Comparison of ENCODE assay signal across 8 cellular contexts in genomic region chr4:88211473-88212252, GRCh38. TPM values are rescaled to one million over a fixed set of nuclear protein-coding genes. Genes with fewer than 3 reads are reported as not detected.
DNase-seq lines count a peak whose midpoint lies in the region; ATAC-seq, FAIRE-seq and TF ChIP-seq lines count a peak whose summit lies in the region.

No MANE protein-coding gene starts in this region.

- H3K36me3 Mint-ChIP-seq in stimulated activated memory B cell treated with anti-CD40 and anti-IgM and Interleukin-4, amounts not matched to agents 10 μg/mL and 1 μg/mL and 100 μg/mL, for 72 hours: no peaks in the 10 kb centered on the region

- TF ChIP-seq CTCF in BE2C (IDR thresholded peaks at IDR 0.05; ENCODE audit: low read depth, low read length) (peak; percentile 68), GM12864 (IDR thresholded peaks at IDR 0.05; ENCODE audit: low read depth, low read length, missing control alignments) (peak; percentile 50), bronchial epithelial cell (IDR thresholded peaks at IDR 0.05; ENCODE audit: insufficient read depth, low read length, severe bottlenecking) (peak; percentile 56)

- H3K36me3 ChIP-seq in BE2C (no peaks in the 10 kb centered on the region), bronchial epithelial cell (ENCODE audit: control insufficient read depth, insufficient read depth, low read length) (no peaks in the 10 kb centered on the region)

- H3K27me3 ChIP-seq in BE2C (peaks cover 16% of the 10 kb centered on the region), bronchial epithelial cell (ENCODE audit: control insufficient read depth, insufficient read depth, low read length) (no peaks in the 10 kb centered on the region)

- DNase-seq in BE2C (peak; percentile 29), GM12864 (ENCODE audit: low read depth) (peak; percentile 4), SHP77 (lab: John Stamatoyannopoulos, UW) (peak; percentile 17 to 42), bronchial epithelial cell (ENCODE audit: low read depth) (peak; percentile 34), left lobe of liver (ENCODE audit: low spot score) (peak; percentile 51), mesenteric fat pad (ENCODE audit: low spot score) (no peak)

- peaks cover 6% of the 10 kb centered on the region for H3K27me3 Mint-ChIP-seq in stimulated activated memory B cell treated with anti-CD40 and anti-IgM and Interleukin-4, amounts not matched to agents 10 μg/mL and 1 μg/mL and 100 μg/mL, for 72 hours

- no peak for FAIRE-seq in bronchial epithelial cell (lab: Jason Lieb, UNC)

- ATAC-seq in HG03442 (IDR thresholded peaks at IDR 0.05; ENCODE audit: unreplicated experiment): peak; percentile 58
- ATAC-seq in left lobe of liver: peak; percentile 93
- peak; percentile 58 for ATAC-seq in stimulated activated memory B cell treated with anti-CD40 and anti-IgM and Interleukin-4, amounts not matched to agents 10 μg/mL and 1 μg/mL and 100 μg/mL, for 72 hours

- no peaks in the 10 kb centered on the region; the same call in 1 of the 2 replicates for H3K4me1 ChIP-seq in BE2C

- no peaks in the 10 kb centered on the region for H3K4me1 Mint-ChIP-seq in stimulated activated memory B cell treated with anti-CD40 and anti-IgM and Interleukin-4, amounts not matched to agents 10 μg/mL and 1 μg/mL and 100 μg/mL, for 72 hours

- H3K9me3 Mint-ChIP-seq in stimulated activated memory B cell treated with anti-CD40 and anti-IgM and Interleukin-4, amounts not matched to agents 10 μg/mL and 1 μg/mL and 100 μg/mL, for 72 hours: no peaks in the 10 kb centered on the region

- H3K4me3 ChIP-seq in BE2C (ENCODE audit: low read depth, low read length) (no peak overlapping the region), GM12864 (ENCODE audit: low read depth, low read length) (no peak overlapping the region), bronchial epithelial cell (ENCODE audit: low read depth, low read length) (no peak overlapping the region)

- no peaks in the 10 kb centered on the region for H3K9me3 ChIP-seq in BE2C

- no peak overlapping the region for H3K27ac Mint-ChIP-seq in stimulated activated memory B cell treated with anti-CD40 and anti-IgM and Interleukin-4, amounts not matched to agents 10 μg/mL and 1 μg/mL and 100 μg/mL, for 72 hours

- no peak overlapping the region for H3K4me3 Mint-ChIP-seq in stimulated activated memory B cell treated with anti-CD40 and anti-IgM and Interleukin-4, amounts not matched to agents 10 μg/mL and 1 μg/mL and 100 μg/mL, for 72 hours

RNA-seq across cellular contexts. Expression of gene ABCG2, which starts 53.2 kb away (rescaled TPM):
- polyA plus RNA-seq in BE2C (2012; ENCODE audit: insufficient read depth, insufficient read length, low read depth): not detected
- under 0.01 and 0.38 TPM in 2 replicates for total RNA-seq in bronchial epithelial cell
- total RNA-seq in left lobe of liver: 7.2 TPM
- 1.7 TPM for total RNA-seq in mesenteric fat pad
